8 cellular contexts compared by ENCODE assay signal in genomic region chr19:4597975-4598671, GRCh38. TPM values are rescaled to one million over a fixed set of nuclear protein-coding genes. Genes with fewer than 3 reads are reported as not detected.
DNase-seq lines count a peak whose midpoint lies in the region; ATAC-seq and TF ChIP-seq lines count a peak whose summit lies in the region.

No MANE protein-coding gene starts in this region.

- no peaks in the 10 kb centered on the region for H3K36me3 ChIP-seq in heart left ventricle

- no peak for TF ChIP-seq POLR2A in heart left ventricle (IDR thresholded peaks at IDR 0.05)

- DNase-seq in NCI-H2227 (lab: John Stamatoyannopoulos, UW; ENCODE audit: unreplicated experiment) (peak; percentile 67), heart left ventricle (peak in 2 of 5 donors; percentile 28 to 55), midbrain (lab: John Stamatoyannopoulos, UW) (no peak), posterior vena cava (ENCODE audit: low spot score) (no peak)
- DNase-seq in activated CD8-positive, alpha-beta memory T cell treated with anti-CD3 and anti-CD28 coated beads, Interleukin-2, amount 50 U/mL, for 4 hours = peak; percentile 30
- peak; percentile 30 to 49 for DNase-seq in stimulated activated CD4-positive, alpha-beta T cell treated with anti-CD3 and anti-CD28 coated beads, Interleukin-2, amount 100 ng/mL, for 48 hours

- peaks cover 13 to 64% (median 31%) of the 10 kb centered on the region in 9 donors for H3K27me3 ChIP-seq in heart left ventricle

- peaks cover 0 to 16% (median 1%) of the 10 kb centered on the region in 12 donors for H3K4me1 ChIP-seq in heart left ventricle

- no peak for TF ChIP-seq CTCF in heart left ventricle (IDR thresholded peaks at IDR 0.05)

- no peaks in the 10 kb centered on the region for H3K9me3 ChIP-seq in heart left ventricle

- peak overlapping the region in 4 of 12 donors; percentile 8 to 34 (median 27) for H3K4me3 ChIP-seq in heart left ventricle

- intact Hi-C loops in heart left ventricle (cut with DNase I) (no loop called here), posterior vena cava (cut with DNase I) (no loop called here)

- peak; percentile 71 for ATAC-seq in GM21723 (IDR thresholded peaks at IDR 0.05; ENCODE audit: unreplicated experiment)
- ATAC-seq in heart left ventricle = peak; percentile 26 to 83 (median 74)
- ATAC-seq in HG02938 (IDR thresholded peaks at IDR 0.05; ENCODE audit: unreplicated experiment) = no peak

- no peak overlapping the region for H3K27ac ChIP-seq in heart left ventricle

- WGBS in heart left ventricle, 4 donors = 1 to 4% (median 1%) methylated on average over 25 to 32 of the region's 32 CpGs

RNA-seq across cellular contexts. Expression of gene SEMA6B, which starts 38.6 kb away (rescaled TPM):
- 10 to 100 TPM in 5 of 9 donors, 1 to 10 TPM in 4; 6.4 to 29.7 (median 10.1) TPM for total RNA-seq in heart left ventricle
- 10 to 100 TPM in 1 of 2 donors, 1 to 10 TPM in 1; 6.0 to 16.5 TPM for polyA plus RNA-seq in heart left ventricle
- total RNA-seq in posterior vena cava = 10 to 100 TPM; 13.7 to 19.4 TPM

RNA-seq across cellular contexts. Expression of gene TNFAIP8L1, which starts 41.2 kb away (rescaled TPM):
- total RNA-seq in heart left ventricle (10 to 100 TPM in 1 of 9 donors, 1 to 10 TPM in 8; 2.8 to 15.1 (median 5.8) TPM), posterior vena cava (1 to 10 TPM; 5.7 to 6.1 TPM)
- 1 to 10 TPM; 6.1 to 6.2 TPM for polyA plus RNA-seq in heart left ventricle

RNA-seq across cellular contexts. Expression of gene LRG1, which starts 58.3 kb away (rescaled TPM):
- 1 to 10 TPM in 2 of 9 donors, under 1 TPM in 7; 0.15 to 1.7 (median 0.36) TPM for total RNA-seq in heart left ventricle
- polyA plus RNA-seq in heart left ventricle = under 1 TPM; 0.23 to 0.30 TPM
- total RNA-seq in posterior vena cava = 1 to 10 TPM; 1.4 to 1.9 TPM

Comparison
In these comparisons a context has a peak if more than half of its experiments do, and no peak if none do; other contexts are left out.
1. DNase-seq: peak in NCI-H2227 (single experiment), activated CD8-positive, alpha-beta memory T cell treated with anti-CD3 and anti-CD28 coated beads, Interleukin-2, amount 50 U/mL, for 4 hours (single experiment) and stimulated activated CD4-positive, alpha-beta T cell treated with anti-CD3 and anti-CD28 coated beads, Interleukin-2, amount 100 ng/mL, for 48 hours (2 of 2); none in midbrain (single experiment) and posterior vena cava (single experiment).